ENCODE assay signal across 1 cellular context in the genomic region with DNA sequence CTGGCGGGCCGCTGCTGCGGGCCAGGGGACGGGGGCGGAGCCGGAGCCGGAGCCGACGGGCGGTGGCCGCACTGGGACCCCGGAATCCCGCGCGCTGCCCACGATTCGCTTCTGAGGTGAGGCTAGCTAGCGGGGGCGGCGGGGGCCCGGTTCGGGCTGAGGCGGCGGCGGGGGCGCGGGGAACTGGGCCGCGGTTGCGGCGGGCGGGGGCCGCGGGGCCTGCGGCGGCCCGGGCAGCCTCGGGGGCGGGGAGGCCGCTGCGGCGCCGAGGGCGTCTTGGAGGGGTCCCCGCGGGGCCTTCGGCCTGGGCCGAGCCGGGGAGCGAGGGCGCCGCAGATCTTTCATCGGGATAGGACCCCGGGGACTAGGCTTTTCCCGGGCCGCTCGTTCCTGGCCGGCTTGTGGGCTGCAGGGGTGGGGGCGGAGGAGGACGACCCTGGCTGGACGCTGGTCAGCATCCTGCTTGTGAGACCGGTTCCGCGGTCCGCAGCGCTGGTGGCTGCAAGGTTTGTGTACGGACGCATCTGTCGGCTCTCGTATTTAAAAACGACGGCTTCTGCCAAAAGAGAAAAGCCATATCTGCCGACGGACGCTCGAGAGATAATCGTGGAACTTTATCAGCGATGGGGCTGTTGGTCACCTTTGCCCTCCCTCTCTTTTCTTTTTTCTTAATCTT.
TF ChIP-seq lines count a peak whose summit lies in the region.

No MANE protein-coding gene starts in this region.

TF ChIP-seq in A549, 52 proteins besides CTCF, POLR2A, EP300 and RAD21:
- TF ChIP-seq, protein P1, sequence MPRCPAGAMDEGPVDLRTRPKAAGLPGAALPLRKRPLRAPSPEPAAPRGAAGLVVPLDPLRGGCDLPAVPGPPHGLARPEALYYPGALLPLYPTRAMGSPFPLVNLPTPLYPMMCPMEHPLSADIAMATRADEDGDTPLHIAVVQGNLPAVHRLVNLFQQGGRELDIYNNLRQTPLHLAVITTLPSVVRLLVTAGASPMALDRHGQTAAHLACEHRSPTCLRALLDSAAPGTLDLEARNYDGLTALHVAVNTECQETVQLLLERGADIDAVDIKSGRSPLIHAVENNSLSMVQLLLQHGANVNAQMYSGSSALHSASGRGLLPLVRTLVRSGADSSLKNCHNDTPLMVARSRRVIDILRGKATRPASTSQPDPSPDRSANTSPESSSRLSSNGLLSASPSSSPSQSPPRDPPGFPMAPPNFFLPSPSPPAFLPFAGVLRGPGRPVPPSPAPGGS (IDR thresholded peaks at IDR 0.05): 0 out of 3 replicates have a peak, but pooled peaks have one; percentile 2
- TF ChIP-seq BHLHE40 (IDR thresholded peaks at IDR 0.05; ENCODE audit: low read depth, low read length): no peak
